In the genomic region with DNA sequence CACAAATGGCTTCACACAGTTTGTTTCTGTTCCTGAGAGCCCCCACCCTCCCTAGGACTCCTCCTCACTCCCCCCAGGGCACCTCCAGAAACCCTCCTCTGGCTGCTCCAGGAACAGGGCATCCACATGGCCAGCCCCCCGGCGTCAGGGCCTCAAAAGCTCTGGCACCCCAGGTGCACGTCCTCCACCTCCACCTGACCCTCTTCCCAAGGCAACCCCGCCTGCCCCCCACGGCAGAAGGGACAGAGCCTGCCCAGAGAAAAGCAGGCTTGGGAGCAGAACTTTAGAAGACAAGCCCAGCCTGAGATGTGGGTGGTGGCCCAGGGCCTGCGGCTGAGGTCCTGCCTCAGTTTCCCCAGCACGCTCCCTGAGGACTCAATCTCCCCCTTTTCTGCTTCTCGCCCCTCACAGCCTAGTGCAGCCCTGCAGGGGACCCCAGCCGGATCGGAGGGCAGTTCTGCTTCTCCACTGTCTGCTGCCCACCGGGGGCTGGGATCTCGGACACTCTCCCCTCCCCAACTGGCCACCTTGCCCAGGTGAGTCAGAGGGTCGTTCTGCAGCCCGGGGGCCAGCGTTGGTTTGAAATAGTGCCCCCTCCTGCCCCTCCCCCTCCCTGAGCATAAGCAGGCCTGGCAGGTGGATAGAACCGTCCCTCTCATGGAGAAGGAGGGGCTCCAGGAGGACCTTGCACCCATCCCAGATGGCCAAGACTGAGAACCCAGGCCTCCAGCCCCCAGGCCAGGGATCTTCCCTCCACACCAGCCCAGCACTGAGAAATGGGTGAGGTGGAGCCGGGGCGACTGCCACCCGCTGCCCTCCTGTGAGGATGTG, we compare ENCODE assay signal across 1 cellular context.
TF ChIP-seq lines count a peak whose summit lies in the region.

No MANE protein-coding gene starts in this region.

TF ChIP-seq in H1, 55 proteins besides CTCF, POLR2A, EP300 and RAD21:
- TF ChIP-seq CTBP2 (IDR thresholded peaks at IDR 0.05; ENCODE audit: borderline replicate concordance, insufficient read depth, insufficient read length, low read length) (no peak), BACH1 (IDR thresholded peaks at IDR 0.05; ENCODE audit: low read length) (no peak)
- TF ChIP-seq, protein P1, sequence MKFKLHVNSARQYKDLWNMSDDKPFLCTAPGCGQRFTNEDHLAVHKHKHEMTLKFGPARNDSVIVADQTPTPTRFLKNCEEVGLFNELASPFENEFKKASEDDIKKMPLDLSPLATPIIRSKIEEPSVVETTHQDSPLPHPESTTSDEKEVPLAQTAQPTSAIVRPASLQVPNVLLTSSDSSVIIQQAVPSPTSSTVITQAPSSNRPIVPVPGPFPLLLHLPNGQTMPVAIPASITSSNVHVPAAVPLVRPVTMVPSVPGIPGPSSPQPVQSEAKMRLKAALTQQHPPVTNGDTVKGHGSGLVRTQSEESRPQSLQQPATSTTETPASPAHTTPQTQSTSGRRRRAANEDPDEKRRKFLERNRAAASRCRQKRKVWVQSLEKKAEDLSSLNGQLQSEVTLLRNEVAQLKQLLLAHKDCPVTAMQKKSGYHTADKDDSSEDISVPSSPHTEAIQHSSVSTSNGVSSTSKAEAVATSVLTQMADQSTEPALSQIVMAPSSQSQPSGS (IDR thresholded peaks at IDR 0.05; ENCODE audit: low read length) = no peak
- TF ChIP-seq, protein P2, sequence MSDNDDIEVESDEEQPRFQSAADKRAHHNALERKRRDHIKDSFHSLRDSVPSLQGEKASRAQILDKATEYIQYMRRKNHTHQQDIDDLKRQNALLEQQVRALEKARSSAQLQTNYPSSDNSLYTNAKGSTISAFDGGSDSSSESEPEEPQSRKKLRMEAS (IDR thresholded peaks at IDR 0.05) = no peak
- TF ChIP-seq, protein P3, sequence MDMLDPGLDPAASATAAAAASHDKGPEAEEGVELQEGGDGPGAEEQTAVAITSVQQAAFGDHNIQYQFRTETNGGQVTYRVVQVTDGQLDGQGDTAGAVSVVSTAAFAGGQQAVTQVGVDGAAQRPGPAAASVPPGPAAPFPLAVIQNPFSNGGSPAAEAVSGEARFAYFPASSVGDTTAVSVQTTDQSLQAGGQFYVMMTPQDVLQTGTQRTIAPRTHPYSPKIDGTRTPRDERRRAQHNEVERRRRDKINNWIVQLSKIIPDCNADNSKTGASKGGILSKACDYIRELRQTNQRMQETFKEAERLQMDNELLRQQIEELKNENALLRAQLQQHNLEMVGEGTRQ (IDR thresholded peaks at IDR 0.05; ENCODE audit: low read length) = no peak
